ENCODE assay signal across 24 cellular contexts in the genomic region with DNA sequence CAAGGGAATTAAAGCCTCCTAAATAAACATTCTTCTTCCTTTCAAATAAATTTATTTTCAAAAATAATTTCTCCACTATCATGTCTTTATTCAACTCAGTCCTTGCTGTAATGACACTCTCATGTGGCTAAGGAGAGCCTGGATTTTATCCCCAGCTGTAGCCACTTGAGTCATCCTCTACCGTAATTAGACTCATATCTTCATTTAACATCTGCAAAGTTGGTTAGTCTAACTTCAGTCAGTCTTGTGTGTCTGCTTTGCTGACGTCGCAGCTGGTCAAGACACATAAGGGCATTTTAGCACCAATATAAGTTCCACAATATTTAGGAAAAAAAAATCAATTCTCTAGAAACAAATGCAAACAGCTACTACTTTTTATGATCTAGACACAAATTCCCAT.
"Had no signal": no experiment of that assay in that cellular context is flagged by ENCODE, and none has a peak within 500 bp of the region (broad histone marks: within the 10 kb centered on the region; RNA-seq: fewer than 3 reads in every experiment).

No MANE protein-coding gene starts in this region.

- DNase-seq: activated CD4-positive, alpha-beta T cell treated with anti-CD3 and anti-CD28 coated beads, Interleukin-2, amount 50 U/mL, for 1 hour; activated CD4-positive, CD25-positive, alpha-beta regulatory T cell treated with anti-CD3 and anti-CD28 coated beads, Interleukin-2, amount 50 U/mL, for 72 hours; activated CD8-positive, alpha-beta memory T cell treated with anti-CD3 and anti-CD28 coated beads, Interleukin-2, amount 50 U/mL, for 4 hours; activated effector memory CD4-positive, alpha-beta T cell treated with Interleukin-2 at 50 U/mL for 16 hours; activated naive CD4-positive, alpha-beta T cell treated with anti-CD3 and anti-CD28 coated beads, Interleukin-2, amount 10 ng/mL, durations not matched to agents 7 days and 5 days; activated naive CD8-positive, alpha-beta T cell treated with anti-CD3 and anti-CD28 coated beads, Interleukin-2, amount 50 U/mL, for 24 hours; activated T-cell treated with anti-CD3 and anti-CD28 coated beads, Interleukin-2, amount 50 U/mL, for 4 hours; aorta; cortex of kidney; heart left ventricle; kidney glomerular epithelial cell; left ventricle myocardium inferior; mucosa of descending colon; naive B cell; stimulated activated CD4-positive, alpha-beta T cell treated with anti-CD3 and anti-CD28 coated beads, Interleukin-2, amount 100 ng/mL, for 24 hours; stimulated activated naive CD8-positive, alpha-beta T cell treated with anti-CD3 and anti-CD28 coated beads, Interleukin-15, Interleukin-2, amounts not matched to agents 100 U/mL and 50 U/mL, for 24 hours; substantia nigra; tibial artery had no signal

- H3K27me3 Mint-ChIP-seq: activated naive CD4-positive, alpha-beta T cell treated with anti-CD3 and anti-CD28 coated beads, Interleukin-2, amount 10 ng/mL, durations not matched to agents 7 days and 5 days; activated naive CD8-positive, alpha-beta T cell treated with anti-CD3 and anti-CD28 coated beads, Interleukin-2, amount 50 U/mL, for 24 hours; memory B cell; naive B cell; progenitor cell of endocrine pancreas had no signal

- H3K27me3 ChIP-seq: breast epithelium, heart left ventricle, neural progenitor cell, right atrium auricular region, tibial artery had no signal

- H3K9me3 ChIP-seq: breast epithelium, heart left ventricle, left ventricle myocardium inferior, mucosa of descending colon, right atrium auricular region, tibial artery had no signal

- H3K4me3 Mint-ChIP-seq: activated naive CD4-positive, alpha-beta T cell treated with anti-CD3 and anti-CD28 coated beads, Interleukin-2, amount 10 ng/mL, durations not matched to agents 7 days and 5 days; activated naive CD8-positive, alpha-beta T cell treated with anti-CD3 and anti-CD28 coated beads, Interleukin-2, amount 50 U/mL, for 24 hours; activated T-cell treated with anti-CD3 and anti-CD28 coated beads, Interleukin-2, amount 50 U/mL, for 4 hours; memory B cell; naive B cell; neural progenitor cell had no signal

- H3K4me2 ChIP-seq: neural progenitor cell had no signal

- H3K36me3 Mint-ChIP-seq: activated naive CD4-positive, alpha-beta T cell treated with anti-CD3 and anti-CD28 coated beads, Interleukin-2, amount 10 ng/mL, durations not matched to agents 7 days and 5 days; memory B cell; naive B cell; neural progenitor cell had no signal

- H3K9me3 Mint-ChIP-seq: activated naive CD8-positive, alpha-beta T cell treated with anti-CD3 and anti-CD28 coated beads, Interleukin-2, amount 50 U/mL, for 24 hours; neural progenitor cell had no signal

- H3K27ac Mint-ChIP-seq: activated naive CD4-positive, alpha-beta T cell treated with anti-CD3 and anti-CD28 coated beads, Interleukin-2, amount 10 ng/mL, durations not matched to agents 7 days and 5 days; activated naive CD8-positive, alpha-beta T cell treated with anti-CD3 and anti-CD28 coated beads, Interleukin-2, amount 50 U/mL, for 24 hours; memory B cell; naive B cell; neural progenitor cell; progenitor cell of endocrine pancreas had no signal

- H3K4me1 Mint-ChIP-seq: activated naive CD4-positive, alpha-beta T cell treated with anti-CD3 and anti-CD28 coated beads, Interleukin-2, amount 10 ng/mL, durations not matched to agents 7 days and 5 days; activated naive CD8-positive, alpha-beta T cell treated with anti-CD3 and anti-CD28 coated beads, Interleukin-2, amount 50 U/mL, for 24 hours; memory B cell; naive B cell; neural progenitor cell had no signal

- H3K4me3 ChIP-seq: breast epithelium, heart left ventricle, left ventricle myocardium inferior, neural progenitor cell, right atrium auricular region, tibial artery had no signal

- H3K27ac ChIP-seq: breast epithelium, heart left ventricle, left ventricle myocardium inferior, neural progenitor cell, right atrium auricular region, tibial artery, VCaP had no signal

- H3K9ac ChIP-seq: neural progenitor cell had no signal

- H3K36me3 ChIP-seq: breast epithelium, heart left ventricle, left ventricle myocardium inferior, neural progenitor cell, right atrium auricular region, tibial artery had no signal

- H2AFZ ChIP-seq: neural progenitor cell had no signal

- ATAC-seq: activated naive CD8-positive, alpha-beta T cell treated with anti-CD3 and anti-CD28 coated beads, Interleukin-2, amount 50 U/mL, for 24 hours; activated T-cell treated with anti-CD3 and anti-CD28 coated beads, Interleukin-2, amount 50 U/mL, for 4 hours; heart left ventricle; mucosa of descending colon; stimulated activated naive CD8-positive, alpha-beta T cell treated with anti-CD3 and anti-CD28 coated beads, Interleukin-15, Interleukin-2, amounts not matched to agents 100 U/mL and 50 U/mL, for 24 hours had no signal

- H3K4me1 ChIP-seq: breast epithelium, heart left ventricle, left ventricle myocardium inferior, neural progenitor cell, right atrium auricular region, tibial artery had no signal
